25 cellular contexts compared by ENCODE assay signal in the genomic region with DNA sequence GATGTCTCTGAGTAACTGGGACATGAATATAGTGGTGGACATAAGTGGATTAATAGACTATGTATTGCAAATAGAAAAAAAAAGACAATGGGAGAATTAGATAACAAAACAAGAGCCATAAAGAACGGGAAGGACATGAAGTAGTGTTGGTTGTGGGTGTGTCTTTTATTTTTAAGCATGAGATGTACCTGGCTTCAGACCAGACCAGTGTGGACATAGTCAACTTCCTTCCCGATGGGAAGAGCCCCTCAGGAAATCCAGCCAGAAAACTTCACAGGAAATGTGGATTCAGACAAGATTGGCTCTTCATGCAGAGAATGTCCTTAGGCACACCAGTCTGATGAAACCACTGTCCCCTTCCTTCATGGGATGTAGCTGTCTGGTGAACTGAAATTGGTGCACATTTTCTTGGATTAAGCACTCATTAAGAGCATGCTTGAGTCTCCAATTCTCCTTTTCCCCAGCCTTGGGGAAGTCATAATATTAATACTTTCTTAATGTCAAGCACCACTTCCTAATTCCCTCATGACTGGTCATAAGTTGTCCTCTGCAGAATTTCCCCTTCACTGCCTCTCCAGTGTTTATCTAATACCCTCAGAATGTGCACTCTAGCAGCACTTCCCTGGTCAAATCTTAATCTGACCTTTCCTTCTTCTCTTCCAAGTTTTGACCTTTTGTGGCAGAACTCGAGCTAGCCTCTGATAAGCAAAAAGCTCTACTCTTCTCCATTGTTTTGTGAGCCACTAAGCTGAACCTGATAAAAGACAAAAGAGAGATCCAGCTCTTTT.
"Had no signal": no experiment of that assay in that cellular context is flagged by ENCODE, and none has a peak within 500 bp of the region (broad histone marks: within the 10 kb centered on the region; RNA-seq: fewer than 3 reads in every experiment).

No MANE protein-coding gene starts in this region.

- H3K4me3 Mint-ChIP-seq: activated T-helper 17 cell treated with anti-CD3 and anti-CD28 coated beads, Interleukin-2, amount 50 U/mL, for 72 hours; memory B cell; nephron progenitor cell; stimulated activated memory B cell treated with anti-CD40 and anti-IgM and Interleukin-4, amounts not matched to agents 10 μg/mL and 1 μg/mL and 100 μg/mL, for 72 hours; T-helper 17 cell had no signal

- H3K36me3 Mint-ChIP-seq: activated naive CD4-positive, alpha-beta T cell treated with anti-CD3 and anti-CD28 coated beads, Interleukin-2, amount 50 U/mL, for 72 hours; memory B cell; stimulated activated memory B cell treated with anti-CD40 and anti-IgM and Interleukin-4, amounts not matched to agents 10 μg/mL and 1 μg/mL and 100 μg/mL, for 72 hours had no signal

- H3K27ac Mint-ChIP-seq: activated naive CD4-positive, alpha-beta T cell treated with anti-CD3 and anti-CD28 coated beads, Interleukin-2, amount 50 U/mL, for 72 hours; activated T-helper 17 cell treated with anti-CD3 and anti-CD28 coated beads, Interleukin-2, amount 50 U/mL, for 72 hours; memory B cell; nephron progenitor cell; stimulated activated memory B cell treated with anti-CD40 and anti-IgM and Interleukin-4, amounts not matched to agents 10 μg/mL and 1 μg/mL and 100 μg/mL, for 72 hours; T-helper 17 cell had no signal

- H3K27me3 Mint-ChIP-seq: memory B cell had no signal

- DNase-seq: activated CD4-positive, alpha-beta T cell treated with anti-CD3 and anti-CD28 coated beads for 1 hour; activated CD4-positive, alpha-beta T cell treated with anti-CD3 and anti-CD28 coated beads, Interleukin-2, amount 50 U/mL, for 1 hour; activated T-cell treated with anti-CD3 and anti-CD28 coated beads, Interleukin-2, amount 50 U/mL, for 1 hour; aorta; brain microvascular endothelial cell; central memory CD4-positive, alpha-beta T cell; dermis blood vessel endothelial cell; effector CD8-positive, alpha-beta T cell; foreskin melanocyte; glutamatergic neuron; hippocampal formation; left cardiac atrium; nephron progenitor cell; small intestine; stimulated activated CD4-positive, alpha-beta T cell treated with anti-CD3 and anti-CD28 coated beads, Interleukin-2, amount 100 ng/mL, for 24 hours; stomach; SW 1271; T-helper 17 cell; transverse colon; uterus had no signal

- FAIRE-seq: small intestine had no signal

- H3K9me3 Mint-ChIP-seq: activated T-helper 17 cell treated with anti-CD3 and anti-CD28 coated beads, Interleukin-2, amount 50 U/mL, for 72 hours; memory B cell; nephron progenitor cell had no signal

- H3K4me1 Mint-ChIP-seq: activated T-helper 17 cell treated with anti-CD3 and anti-CD28 coated beads, Interleukin-2, amount 50 U/mL, for 72 hours; memory B cell; nephron progenitor cell; stimulated activated memory B cell treated with anti-CD40 and anti-IgM and Interleukin-4, amounts not matched to agents 10 μg/mL and 1 μg/mL and 100 μg/mL, for 72 hours; T-helper 17 cell had no signal

- ATAC-seq: activated naive CD4-positive, alpha-beta T cell treated with anti-CD3 and anti-CD28 coated beads, Interleukin-2, amount 50 U/mL, for 72 hours; activated T-helper 17 cell treated with anti-CD3 and anti-CD28 coated beads, Interleukin-2, amount 50 U/mL, for 72 hours; left cardiac atrium; sciatic nerve; stimulated activated memory B cell treated with anti-CD40 and anti-IgM and Interleukin-4, amounts not matched to agents 10 μg/mL and 1 μg/mL and 100 μg/mL, for 72 hours; T-helper 17 cell had no signal
